Comparison of ENCODE assay signal across 19 cellular contexts in the genomic region with DNA sequence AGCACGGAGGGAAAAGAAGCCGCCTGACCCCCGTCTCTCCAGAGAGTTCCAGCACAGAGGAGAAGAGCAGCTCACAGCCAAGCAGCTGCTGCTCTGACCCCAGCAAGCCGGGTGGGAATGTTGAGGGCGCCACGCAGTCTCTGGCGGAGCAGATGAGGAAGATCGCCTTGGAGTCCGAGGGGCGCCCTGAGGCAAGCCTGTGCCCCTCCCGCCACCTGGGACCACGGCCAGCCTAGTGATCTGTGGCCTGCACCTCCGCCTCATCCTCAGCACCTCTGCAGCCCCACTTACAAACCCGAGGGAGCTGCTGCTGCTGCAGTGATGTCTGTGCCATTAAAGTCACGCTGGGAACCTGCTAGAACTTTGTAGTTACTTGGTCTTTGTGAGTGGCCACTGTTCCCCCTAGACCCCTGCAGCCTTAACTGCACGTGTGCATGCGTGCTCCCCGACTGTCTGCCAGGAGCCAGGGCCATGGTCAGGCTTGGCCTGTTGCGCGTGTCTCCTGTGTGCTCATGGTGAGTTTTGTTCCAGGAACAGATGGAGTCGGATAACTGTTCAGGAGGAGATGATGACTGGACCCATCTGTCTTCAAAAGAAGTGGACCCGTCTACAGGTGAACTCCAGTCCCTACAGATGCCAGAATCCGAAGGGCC. TPM values are rescaled to one million over a fixed set of nuclear protein-coding genes. Genes with fewer than 3 reads are reported as not detected.
DNase-seq lines count a peak whose midpoint lies in the region; ATAC-seq and TF ChIP-seq lines count a peak whose summit lies in the region.
"Had no signal": no experiment of that assay in that cellular context is flagged by ENCODE, and none has a peak within 500 bp of the region (broad histone marks: within the 10 kb centered on the region; RNA-seq: fewer than 3 reads in every experiment).

No MANE protein-coding gene starts in this region.

- H3K4me1 Mint-ChIP-seq in activated naive CD4-positive, alpha-beta T cell treated with anti-CD3 and anti-CD28 coated beads, Interleukin-2, amount 50 U/mL, for 24 hours, result peaks cover 25% of the 10 kb centered on the region
- H3K4me1 Mint-ChIP-seq in T-cell (peaks cover 17 to 29% (median 28%) of the 10 kb centered on the region in 3 donors), endothelial cell (ENCODE audit: unreplicated experiment) (peaks cover 17% of the 10 kb centered on the region)

- in situ Hi-C loops in gastrocnemius medialis (cut with MboI; ENCODE audit: low sequenced_read_pairs in 4 of 4), result no loop called here

- H3K36me3 ChIP-seq in gastrocnemius medialis, result peaks cover 17 to 90% of the 10 kb centered on the region in 2 donors
- H3K36me3 ChIP-seq: uterus had no signal

- H3K4me3 Mint-ChIP-seq in activated naive CD4-positive, alpha-beta T cell treated with anti-CD3 and anti-CD28 coated beads, Interleukin-2, amount 50 U/mL, for 24 hours, result no peak overlapping the region
- H3K4me3 Mint-ChIP-seq in T-cell (no peak overlapping the region), endothelial cell (ENCODE audit: unreplicated experiment) (peak overlapping the region; percentile 67)
- H3K4me3 Mint-ChIP-seq: activated CD4-positive, alpha-beta T cell treated with anti-CD3 and anti-CD28 coated beads, Interleukin-2, amount 10 ng/mL, durations not matched to agents 7 days and 5 days had no signal

- intact Hi-C loops in gastrocnemius medialis (cut with DNase I; ENCODE audit: low total_unique reads), result loop anchor here (5.0 kb wide), 1 partner anchor 1359 kb away; no protein-coding TSS in a partner anchor

- CTCF ChIA-PET in T-cell (lab: Charles Lee), result interaction anchor here in 1 of 2 donors (0.5 kb wide), 1 partner anchor 21 kb away, joined by 3 read pairs; no protein-coding TSS in a partner anchor

- no peak for TF ChIP-seq CTCF in endothelial cell (IDR thresholded peaks at IDR 0.05; ENCODE audit: unreplicated experiment)
- TF ChIP-seq CTCF in gastrocnemius medialis (IDR thresholded peaks at IDR 0.05 in 4 of 5, conservative IDR thresholded peaks at IDR 0.05 in 1 of 5), result no peak

- no peaks in the 10 kb centered on the region for H3K9me3 ChIP-seq in gastrocnemius medialis
- H3K9me3 ChIP-seq: mucosa of descending colon, sigmoid colon, uterus had no signal

- H3K36me3 Mint-ChIP-seq in activated naive CD4-positive, alpha-beta T cell treated with anti-CD3 and anti-CD28 coated beads, Interleukin-2, amount 50 U/mL, for 24 hours, result peaks cover 28% of the 10 kb centered on the region
- H3K36me3 Mint-ChIP-seq in T-cell, result peaks cover 64% of the 10 kb centered on the region
- H3K36me3 Mint-ChIP-seq in endothelial cell (ENCODE audit: low read depth, unreplicated experiment), result peaks cover 72% of the 10 kb centered on the region

- H3K9me3 Mint-ChIP-seq in activated naive CD4-positive, alpha-beta T cell treated with anti-CD3 and anti-CD28 coated beads, Interleukin-2, amount 50 U/mL, for 24 hours, result no peaks in the 10 kb centered on the region
- H3K9me3 Mint-ChIP-seq in T-cell (no peaks in the 10 kb centered on the region), endothelial cell (ENCODE audit: unreplicated experiment) (no peaks in the 10 kb centered on the region)

- H3K4me3 ChIP-seq in gastrocnemius medialis, result no peak overlapping the region
- H3K4me3 ChIP-seq: mucosa of descending colon, sigmoid colon, uterus had no signal

- H3K4me1 ChIP-seq in gastrocnemius medialis, result peaks cover 37 to 59% of the 10 kb centered on the region in 2 donors
- H3K4me1 ChIP-seq: uterus had no signal

- H3K27ac ChIP-seq in gastrocnemius medialis, result peak overlapping the region; percentile 61 to 100 (median 71)
- H3K27ac ChIP-seq: HL-60, uterus had no signal

- no peak for TF ChIP-seq POLR2A in gastrocnemius medialis (IDR thresholded peaks at IDR 0.05)

- ATAC-seq in T-cell (replicated peaks in 1 of 4) (no peak), gastrocnemius medialis (no peak), GM19455 (IDR thresholded peaks at IDR 0.05; ENCODE audit: unreplicated experiment) (no peak)
- ATAC-seq: mucosa of descending colon had no signal

- no peaks in the 10 kb centered on the region for H3K27me3 Mint-ChIP-seq in activated naive CD4-positive, alpha-beta T cell treated with anti-CD3 and anti-CD28 coated beads, Interleukin-2, amount 50 U/mL, for 24 hours
- H3K27me3 Mint-ChIP-seq in T-cell (no peaks in the 10 kb centered on the region), endothelial cell (ENCODE audit: unreplicated experiment) (peaks cover 15% of the 10 kb centered on the region)
- H3K27me3 Mint-ChIP-seq: activated CD4-positive, alpha-beta T cell treated with anti-CD3 and anti-CD28 coated beads, Interleukin-2, amount 10 ng/mL, durations not matched to agents 7 days and 5 days; CD4-positive, CD25-positive, alpha-beta regulatory T cell had no signal

- no peak for DNase-seq in activated naive CD4-positive, alpha-beta T cell treated with anti-CD3 and anti-CD28 coated beads, Interleukin-2, amount 50 U/mL, for 16 hours
- DNase-seq in T-cell (no peak), endothelial cell (ENCODE audit: low spot score) (no peak), gastrocnemius medialis (no peak), Ammon's horn (ENCODE audit: low spot score) (no peak), GM19238 (ENCODE audit: insufficient read length, low spot score) (no peak)
- DNase-seq: activated CD4-positive, alpha-beta T cell treated with anti-CD3 and anti-CD28 coated beads, Interleukin-2, amount 10 ng/mL, durations not matched to agents 7 days and 5 days; amygdala; CD4-positive, CD25-positive, alpha-beta regulatory T cell; DND-41; mucosa of descending colon; NCI-H2029; NCI-H446 treated with DMSO at 0.1 percent for 48 hours; sigmoid colon; uterus had no signal

- peak overlapping the region; percentile 77 for H3K27ac Mint-ChIP-seq in activated naive CD4-positive, alpha-beta T cell treated with anti-CD3 and anti-CD28 coated beads, Interleukin-2, amount 50 U/mL, for 24 hours
- H3K27ac Mint-ChIP-seq in T-cell (peak overlapping the region; percentile 43 to 48), endothelial cell (ENCODE audit: unreplicated experiment) (no peak overlapping the region)
- H3K27ac Mint-ChIP-seq: activated CD4-positive, alpha-beta T cell treated with anti-CD3 and anti-CD28 coated beads, Interleukin-2, amount 10 ng/mL, durations not matched to agents 7 days and 5 days had no signal

- no peaks in the 10 kb centered on the region for H3K27me3 ChIP-seq in gastrocnemius medialis
- H3K27me3 ChIP-seq: sigmoid colon, uterus had no signal

- POLR2A ChIA-PET in T-cell (lab: Charles Lee), result interaction anchor here in 1 of 2 donors (0.6 kb wide), 1 partner anchor 244 kb away, joined by 3 read pairs; no protein-coding TSS in a partner anchor

RNA-seq across cellular contexts. Expression of a gene that starts 12.5 kb away (rescaled TPM):
- total RNA-seq in T-cell, result 100 to 1,000 TPM; 220 to 327 (median 280) TPM
- 82.2 TPM for total RNA-seq in endothelial cell (ENCODE audit: unreplicated experiment)
- total RNA-seq in gastrocnemius medialis, result 1,000 to 10,000 TPM; 1,080 to 1,340 (median 1,178) TPM

RNA-seq across cellular contexts. Expression of a gene that starts 25.4 kb away (rescaled TPM):
- total RNA-seq in T-cell, result 100 to 1,000 TPM in 3 of 5 donors, 10 to 100 TPM in 2; 54.1 to 119 (median 112) TPM
- total RNA-seq in endothelial cell (ENCODE audit: unreplicated experiment), result 38.5 TPM
- 10 to 100 TPM in 1 of 4 donors, 1 to 10 TPM in 3; 2.9 to 16.1 (median 8.3) TPM for total RNA-seq in gastrocnemius medialis

RNA-seq across cellular contexts. Expression of a gene that starts 26.5 kb away (rescaled TPM):
- total RNA-seq in T-cell (100 to 1,000 TPM; 119 to 159 (median 132) TPM), endothelial cell (ENCODE audit: unreplicated experiment) (163 TPM), gastrocnemius medialis (10 to 100 TPM; 28.3 to 86.0 (median 61.4) TPM)

RNA-seq across cellular contexts. Expression of a gene that starts 39.4 kb away (rescaled TPM):
- 10 to 100 TPM in 1 of 5 donors, 1 to 10 TPM in 4; 3.6 to 12.6 (median 8.1) TPM for total RNA-seq in T-cell
- 1.0 TPM for total RNA-seq in endothelial cell (ENCODE audit: unreplicated experiment)
- total RNA-seq in gastrocnemius medialis, result 10 to 100 TPM in 1 of 4 donors, 1 to 10 TPM in 3; 1.7 to 12.6 (median 5.6) TPM
- total RNA-seq: H4 had no signal
